1 cellular context compared by ENCODE assay signal in genomic region chr10:115985696-115986095, GRCh38.
TF ChIP-seq lines count a peak whose summit lies in the region.

No MANE protein-coding gene starts in this region.

TF ChIP-seq in endothelial cell of umbilical vein, 7 proteins besides CTCF, POLR2A, EP300 and RAD21 (continued from another document):
- no peak for TF ChIP-seq JUN (IDR thresholded peaks at IDR 0.05; ENCODE audit: borderline replicate concordance, insufficient read depth, insufficient read length, low read depth)
- no peak for TF ChIP-seq FOS (IDR thresholded peaks at IDR 0.05; ENCODE audit: borderline replicate concordance, insufficient read depth, low read length)
- TF ChIP-seq GATA2 (IDR thresholded peaks at IDR 0.05; ENCODE audit: insufficient read depth, insufficient read length, low read depth, low read length), result no peak
- no peak for TF ChIP-seq EZH2 (IDR thresholded peaks at IDR 0.05; ENCODE audit: borderline replicate concordance, low read depth, low read length, severe bottlenecking)
- no peak for TF ChIP-seq POLR2AphosphoS5 (IDR thresholded peaks at IDR 0.05; ENCODE audit: insufficient read depth, low read depth, low read length)
- TF ChIP-seq MYC (IDR thresholded peaks at IDR 0.05; ENCODE audit: low read depth, low read length), result no peak
